Comparison of ENCODE assay signal across 19 cellular contexts in genomic region chr4:149645790-149646189, GRCh38.
A peak's percentile ranks its signal among the peaks of the same experiment; 100 is the strongest.
DNase-seq lines count a peak whose midpoint lies in the region; ATAC-seq and TF ChIP-seq lines count a peak whose summit lies in the region.
"Had no signal": no experiment of that assay in that cellular context is flagged by ENCODE, and none has a peak within 500 bp of the region (broad histone marks: within the 10 kb centered on the region; RNA-seq: fewer than 3 reads in every experiment).

No MANE protein-coding gene starts in this region.

- intact Hi-C loops in left lung (cut with DNase I): no loop called here
- intact Hi-C loops in natural killer cell (cut with micrococcal nuclease): no loop called here

- no peak overlapping the region for H3K9ac ChIP-seq in Karpas-422 (ENCODE audit: low read length)
- H3K9ac ChIP-seq: parathyroid adenoma had no signal

- no peaks in the 10 kb centered on the region for H3K36me3 Mint-ChIP-seq in GM23338 (ENCODE audit: low read depth)
- H3K36me3 Mint-ChIP-seq in natural killer cell: peaks cover 3% of the 10 kb centered on the region
- H3K36me3 Mint-ChIP-seq: IgD-negative memory B cell had no signal

- DNase-seq in GM23338 (ENCODE audit: low spot score) (peak; percentile 72), NCI-H1930 (lab: John Stamatoyannopoulos, UW) (peak; percentile 4), brain microvascular endothelial cell (no peak), left lung (no peak), Karpas-422 (no peak), natural killer cell (no peak), NCI-H345 treated with DMSO at 0.1 percent for 48 hours (lab: John Stamatoyannopoulos, UW; ENCODE audit: unreplicated experiment) (no peak)
- DNase-seq: activated CD8-positive, alpha-beta T cell treated with anti-CD3 and anti-CD28 coated beads, Interleukin-2, amount 10 ng/mL, durations not matched to agents 7 days and 5 days; BE2C; DMS 273 treated with DMSO at 0.1 percent for 48 hours; HFFc6; left ventricle myocardium inferior; NCI-H1048 had no signal

- H4K20me1 ChIP-seq in GM23338 (replicated peaks; ENCODE audit: insufficient read depth): no peaks in the 10 kb centered on the region
- H4K20me1 ChIP-seq in Karpas-422 (ENCODE audit: insufficient read depth, low read depth, low read length): no peaks in the 10 kb centered on the region

- no peaks in the 10 kb centered on the region for H3K9me3 Mint-ChIP-seq in GM23338
- peaks cover 9 to 16% of the 10 kb centered on the region in 2 donors for H3K9me3 Mint-ChIP-seq in natural killer cell
- H3K9me3 Mint-ChIP-seq: HFFc6, IgD-negative memory B cell had no signal

- no peaks in the 10 kb centered on the region for H3F3A ChIP-seq in GM23338 (replicated peaks; ENCODE audit: low read depth)

- H3K36me3 ChIP-seq in GM23338 (ENCODE audit: insufficient read depth): no peaks in the 10 kb centered on the region
- no peaks in the 10 kb centered on the region for H3K36me3 ChIP-seq in brain microvascular endothelial cell (replicated peaks)
- H3K36me3 ChIP-seq in left lung: no peaks in the 10 kb centered on the region
- no peaks in the 10 kb centered on the region for H3K36me3 ChIP-seq in Karpas-422 (ENCODE audit: insufficient read depth, low read length)
- H3K36me3 ChIP-seq: BE2C, cardiac muscle cell, left ventricle myocardium inferior, thoracic aorta had no signal

- H3K4me1 Mint-ChIP-seq in GM23338 (peaks cover 12% of the 10 kb centered on the region), natural killer cell (no peaks in the 10 kb centered on the region)
- H3K4me1 Mint-ChIP-seq: IgD-negative memory B cell had no signal

- no peaks in the 10 kb centered on the region for H3K79me2 ChIP-seq in GM23338 (replicated peaks; ENCODE audit: insufficient read depth)
- no peaks in the 10 kb centered on the region for H3K79me2 ChIP-seq in Karpas-422 (ENCODE audit: low read length)
- H3K79me2 ChIP-seq: parathyroid adenoma had no signal

- H3K4me2 ChIP-seq in GM23338: no peak overlapping the region
- H3K4me2 ChIP-seq in Karpas-422 (ENCODE audit: low read depth, low read length, poor library complexity, severe bottlenecking): no peak overlapping the region

- H3K4me3 Mint-ChIP-seq in GM23338: no peak overlapping the region
- no peak overlapping the region for H3K4me3 Mint-ChIP-seq in natural killer cell
- H3K4me3 Mint-ChIP-seq: activated CD8-positive, alpha-beta T cell treated with anti-CD3 and anti-CD28 coated beads, Interleukin-2, amount 10 ng/mL, durations not matched to agents 7 days and 5 days; HFFc6; IgD-negative memory B cell had no signal

- H3K9me3 ChIP-seq in left lung: no peaks in the 10 kb centered on the region
- H3K9me3 ChIP-seq in Karpas-422 (ENCODE audit: low read length): peaks cover 5% of the 10 kb centered on the region; the same call in 1 of the 2 replicates
- H3K9me3 ChIP-seq: BE2C, left ventricle myocardium inferior, thoracic aorta had no signal

- H3K9me2 ChIP-seq in GM23338 (ENCODE audit: insufficient read depth) (no peaks in the 10 kb centered on the region), Karpas-422 (replicated peaks; ENCODE audit: insufficient read depth, low read length) (0 out of 2 replicates have a peak, but pooled peaks cover 4% of the 10 kb centered on the region)

- peaks cover 16% of the 10 kb centered on the region for H3K4me1 ChIP-seq in GM23338 (ENCODE audit: insufficient read depth)
- H3K4me1 ChIP-seq in left lung: no peaks in the 10 kb centered on the region
- no peaks in the 10 kb centered on the region for H3K4me1 ChIP-seq in Karpas-422 (ENCODE audit: low read length)
- H3K4me1 ChIP-seq: BE2C, left ventricle myocardium inferior, parathyroid adenoma had no signal

- H3K27ac Mint-ChIP-seq in GM23338: no peak overlapping the region
- H3K27ac Mint-ChIP-seq in natural killer cell: no peak overlapping the region
- H3K27ac Mint-ChIP-seq: activated CD8-positive, alpha-beta T cell treated with anti-CD3 and anti-CD28 coated beads, Interleukin-2, amount 10 ng/mL, durations not matched to agents 7 days and 5 days; HFFc6; IgD-negative memory B cell had no signal

- H3K27ac ChIP-seq in GM23338 (ENCODE audit: low read depth) (no peak overlapping the region), brain microvascular endothelial cell (no peak overlapping the region), left lung (no peak overlapping the region), Karpas-422 (ENCODE audit: low read length) (no peak overlapping the region)
- H3K27ac ChIP-seq: cardiac muscle cell, left ventricle myocardium inferior, parathyroid adenoma, skin epidermis, thoracic aorta had no signal

- in situ Hi-C loops in brain microvascular endothelial cell (cut with HindIII; ENCODE audit: low pct_ligation_motif_present, low sequenced_read_pairs): no loop called here

- H3K27me3 Mint-ChIP-seq in GM23338 (ENCODE audit: insufficient read depth, low read depth, poor library complexity): no peaks in the 10 kb centered on the region
- no peaks in the 10 kb centered on the region for H3K27me3 Mint-ChIP-seq in natural killer cell (ENCODE audit: low read depth in 2 of 2)
- H3K27me3 Mint-ChIP-seq: IgD-negative memory B cell had no signal

- H2AFZ ChIP-seq in GM23338: no peak overlapping the region
- no peak overlapping the region for H2AFZ ChIP-seq in Karpas-422 (ENCODE audit: low read length)
- H2AFZ ChIP-seq: parathyroid adenoma had no signal

- no peaks in the 10 kb centered on the region for H3K27me3 ChIP-seq in GM23338 (ENCODE audit: insufficient read depth)
- no peaks in the 10 kb centered on the region for H3K27me3 ChIP-seq in brain microvascular endothelial cell (replicated peaks)
- no peaks in the 10 kb centered on the region for H3K27me3 ChIP-seq in left lung
- no peaks in the 10 kb centered on the region for H3K27me3 ChIP-seq in Karpas-422 (ENCODE audit: low read length)
- H3K27me3 ChIP-seq: BE2C, cardiac muscle cell had no signal

- TF ChIP-seq CTCF in GM23338 (conservative IDR thresholded peaks at IDR 0.05; ENCODE audit: low read depth in 2 of 2) (peak; percentile 50 to 76), brain microvascular endothelial cell (IDR thresholded peaks at IDR 0.05; ENCODE audit: low read depth, low read length, missing control alignments) (peak; percentile 26), left lung (IDR thresholded peaks at IDR 0.05) (no peak), natural killer cell (IDR thresholded peaks at IDR 0.05) (no peak)

- H3K4me3 ChIP-seq in GM23338: no peak overlapping the region
- no peak overlapping the region for H3K4me3 ChIP-seq in brain microvascular endothelial cell (ENCODE audit: low read depth, low read length)
- H3K4me3 ChIP-seq in left lung: no peak overlapping the region
- no peak overlapping the region for H3K4me3 ChIP-seq in Karpas-422 (ENCODE audit: low read length)
- H3K4me3 ChIP-seq: cardiac muscle cell, left ventricle myocardium inferior, skin epidermis, thoracic aorta had no signal

- peak; percentile 100 for ATAC-seq in GM23338
- ATAC-seq in left lung: peak; percentile 78
- no peak for ATAC-seq in natural killer cell
- no peak for ATAC-seq in esophagus mucosa
- ATAC-seq: activated CD8-positive, alpha-beta T cell treated with anti-CD3 and anti-CD28 coated beads, Interleukin-2, amount 10 ng/mL, durations not matched to agents 7 days and 5 days had no signal

TF ChIP-seq in GM23338, 12 proteins besides CTCF, POLR2A, EP300 and RAD21 (continues in another document):
- TF ChIP-seq ETS1 (IDR thresholded peaks at IDR 0.05): no peak

Comparison
In these comparisons a context has a peak if more than half of its experiments do, and no peak if none do; other contexts are left out.
1. ATAC-seq: peak in GM23338 (single experiment) and left lung (single experiment); none in natural killer cell (0 of 3) and esophagus mucosa (single experiment).
2. DNase-seq: peak in GM23338 (single experiment) and NCI-H1930 (2 of 2); none in brain microvascular endothelial cell (single experiment), left lung (0 of 2), Karpas-422 (single experiment), natural killer cell (single experiment) and NCI-H345 treated with DMSO at 0.1 percent for 48 hours (single experiment).
3. CTCF ChIP-seq: peak in GM23338 (2 of 2) and brain microvascular endothelial cell (single experiment); none in left lung (0 of 2) and natural killer cell (single experiment).